ENCODE assay signal across 8 cellular contexts in the genomic region with DNA sequence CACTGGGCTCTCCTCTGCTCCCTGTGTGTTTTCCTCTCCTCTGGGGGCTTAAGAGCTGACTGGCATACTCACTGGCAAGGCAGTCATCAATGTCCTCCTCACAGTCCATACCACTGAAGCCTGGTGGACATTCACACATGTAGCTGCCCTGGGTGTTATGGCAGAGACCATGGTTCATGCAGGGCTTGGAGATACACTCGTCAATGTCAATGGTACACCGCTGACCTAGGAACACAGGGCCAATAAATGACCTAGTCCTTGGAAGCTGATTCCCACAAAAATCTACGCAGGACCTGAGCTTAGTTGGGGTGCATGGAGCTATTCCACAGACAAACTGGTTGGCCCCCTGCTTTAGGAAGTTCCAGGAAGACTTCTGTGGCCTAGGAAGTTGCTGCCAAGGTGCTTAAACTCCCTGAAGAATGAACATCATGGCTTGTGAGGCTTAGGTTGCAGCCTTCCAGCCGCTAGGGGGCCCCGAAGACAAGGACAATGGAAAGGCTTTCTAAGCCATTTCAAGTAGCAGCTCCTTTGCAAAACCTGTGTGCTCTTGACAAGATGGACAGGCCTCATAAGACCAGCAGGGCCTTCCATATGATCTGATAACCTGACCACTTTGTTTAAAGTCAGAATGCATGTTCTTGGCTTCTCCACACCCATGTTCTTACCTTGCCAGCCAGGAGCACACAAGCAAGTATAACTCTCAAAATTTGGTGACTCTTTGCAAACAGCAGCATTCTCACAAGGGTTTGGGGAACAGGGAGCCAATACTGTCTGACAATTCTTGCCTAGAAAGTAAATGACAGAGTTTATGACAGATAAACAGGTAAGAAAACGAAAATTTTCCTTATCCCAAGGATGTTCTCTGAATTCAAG.
DNase-seq lines count a peak whose midpoint lies in the region; ATAC-seq lines count a peak whose summit lies in the region.

No MANE protein-coding gene starts in this region.

- DNase-seq in GM04504 (ENCODE audit: low read depth) (peak; percentile 59), NCI-H345 (lab: John Stamatoyannopoulos, UW) (peak; percentile 80), left kidney (ENCODE audit: low read depth, low spot score) (peak; percentile 92)
- peak; percentile 47 for DNase-seq in activated CD4-positive, CD25-positive, alpha-beta regulatory T cell treated with anti-CD3 and anti-CD28 coated beads, Interleukin-2, amount 50 U/mL, for 16 hours (ENCODE audit: low read depth, low spot score)
- peak; percentile 46 for DNase-seq in central memory CD4-positive, alpha-beta T cell
- peak; percentile 80 for DNase-seq in stimulated activated CD4-positive, alpha-beta T cell treated with anti-CD3 and anti-CD28 coated beads, Interleukin-4, amount 100 ng/mL, for 1 hour

- ATAC-seq in HG03066 (IDR thresholded peaks at IDR 0.05; ENCODE audit: low read depth, unreplicated experiment) (peak; percentile 76), GM19035 (IDR thresholded peaks at IDR 0.05; ENCODE audit: unreplicated experiment) (no peak)
